Comparison of ENCODE assay signal across 1 cellular context in the genomic region with DNA sequence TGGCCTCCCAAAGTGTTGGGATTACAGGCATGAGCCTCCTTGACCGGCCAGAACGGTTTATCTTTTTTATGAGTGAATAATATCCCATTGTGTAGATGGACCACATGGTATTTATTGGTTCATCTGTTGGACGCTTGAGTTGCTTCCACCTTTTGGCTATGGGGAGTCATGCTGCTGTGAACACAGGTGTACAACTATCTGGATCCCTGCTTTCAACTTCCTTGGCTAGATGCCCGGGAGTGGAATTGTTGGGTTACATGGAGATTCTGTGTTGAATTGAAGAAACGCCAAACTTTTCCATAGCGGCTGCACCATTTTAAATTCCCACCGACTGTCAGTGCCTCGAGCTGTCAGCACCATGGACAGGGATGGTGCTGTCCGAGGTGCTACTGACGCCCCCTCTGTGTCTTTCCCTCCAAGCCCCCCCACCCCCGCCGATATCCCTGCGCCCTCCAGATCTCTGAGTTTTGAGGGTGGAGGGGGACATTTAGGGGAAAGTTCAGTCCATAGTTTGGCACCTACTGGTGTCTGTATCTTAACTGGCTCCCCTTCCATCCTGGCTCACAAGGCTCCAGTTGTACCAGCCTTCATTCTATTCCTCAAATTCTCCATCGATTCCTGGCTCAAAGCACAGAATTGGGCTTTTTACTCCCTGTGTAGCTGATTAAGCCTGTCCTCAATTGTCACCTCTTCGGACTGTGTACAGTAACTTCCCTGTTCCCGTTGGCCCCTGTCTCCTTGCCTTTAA.
TF ChIP-seq lines count a peak whose summit lies in the region.

No MANE protein-coding gene starts in this region.

TF ChIP-seq in HepG2, 621 proteins besides CTCF, POLR2A, EP300 and RAD21 (continued from another document and continues in another):
- TF ChIP-seq, protein P1, sequence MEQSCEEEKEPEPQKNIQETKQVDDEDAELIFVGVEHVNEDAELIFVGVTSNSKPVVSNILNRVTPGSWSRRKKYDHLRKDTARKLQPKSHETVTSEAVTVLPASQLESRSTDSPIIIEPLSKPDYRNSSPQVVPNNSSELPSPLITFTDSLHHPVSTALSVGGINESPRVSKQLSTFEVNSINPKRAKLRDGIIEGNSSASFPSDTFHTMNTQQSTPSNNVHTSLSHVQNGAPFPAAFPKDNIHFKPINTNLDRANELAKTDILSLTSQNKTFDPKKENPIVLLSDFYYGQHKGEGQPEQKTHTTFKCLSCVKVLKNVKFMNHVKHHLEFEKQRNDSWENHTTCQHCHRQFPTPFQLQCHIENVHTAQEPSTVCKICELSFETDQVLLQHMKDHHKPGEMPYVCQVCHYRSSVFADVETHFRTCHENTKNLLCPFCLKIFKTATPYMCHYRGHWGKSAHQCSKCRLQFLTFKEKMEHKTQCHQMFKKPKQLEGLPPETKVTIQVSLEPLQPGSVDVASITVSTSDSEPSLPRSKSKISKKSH (CRISPR knock-in tag; IDR thresholded peaks at IDR 0.05; ENCODE audit: borderline replicate concordance) = peak; percentile 86; the same call in 1 of the 2 replicates
- 0 out of 2 replicates have a peak, but pooled peaks have one; percentile 43 for TF ChIP-seq ZSCAN29 (CRISPR knock-in tag; conservative IDR thresholded peaks at IDR 0.05)
- no peak for TF ChIP-seq SYNCRIP (IDR thresholded peaks at IDR 0.05; ENCODE audit: insufficient read depth, low read depth, low read length)
- TF ChIP-seq ZNF367 (CRISPR knock-in tag; IDR thresholded peaks at IDR 0.05; ENCODE audit: borderline replicate concordance) = peak; percentile 98; the same call in 1 of the 2 replicates
- peak; percentile 97 for TF ChIP-seq ZNF205 (CRISPR knock-in tag; IDR thresholded peaks at IDR 0.05)
- TF ChIP-seq HIVEP1 (CRISPR knock-in tag; IDR thresholded peaks at IDR 0.05) = 0 out of 2 replicates have a peak, but pooled peaks have one; percentile 38
- peak; percentile 87; the same call in 1 of the 2 replicates for TF ChIP-seq ZNF253 (CRISPR knock-in tag; IDR thresholded peaks at IDR 0.05; ENCODE audit: borderline replicate concordance)
- TF ChIP-seq SOX5 (CRISPR knock-in tag; IDR thresholded peaks at IDR 0.05; ENCODE audit: borderline replicate concordance) = peak; percentile 63
- TF ChIP-seq ZXDC (CRISPR knock-in tag; IDR thresholded peaks at IDR 0.05) = peak; percentile 98
- no peak for TF ChIP-seq ZNF672 (CRISPR knock-in tag; IDR thresholded peaks at IDR 0.05)
- TF ChIP-seq ZNF30 (CRISPR knock-in tag; IDR thresholded peaks at IDR 0.05) = peak; percentile 96
- no peak for TF ChIP-seq ZFX (CRISPR knock-in tag; IDR thresholded peaks at IDR 0.05; ENCODE audit: low read depth)
- TF ChIP-seq DNMT1 (CRISPR knock-in tag; IDR thresholded peaks at IDR 0.05) = no peak
- TF ChIP-seq ZNF619 (CRISPR knock-in tag; IDR thresholded peaks at IDR 0.05) = no peak
- peak; percentile 92 for TF ChIP-seq BORCS8-MEF2B (CRISPR knock-in tag; IDR thresholded peaks at IDR 0.05)
- peak; percentile 96 for TF ChIP-seq ZNF142 (CRISPR knock-in tag; IDR thresholded peaks at IDR 0.05)
- TF ChIP-seq TOPORS (CRISPR knock-in tag; IDR thresholded peaks at IDR 0.05) = peak; percentile 81
- TF ChIP-seq SRSF1 (optimal IDR thresholded peaks at IDR 0.05; ENCODE audit: low read depth, low read length) = no peak
- TF ChIP-seq KLF15 (CRISPR knock-in tag; IDR thresholded peaks at IDR 0.05; ENCODE audit: borderline replicate concordance) = peak; percentile 96
- TF ChIP-seq KMT2B (CRISPR knock-in tag; IDR thresholded peaks at IDR 0.05) = peak; percentile 89
- TF ChIP-seq, protein P2, sequence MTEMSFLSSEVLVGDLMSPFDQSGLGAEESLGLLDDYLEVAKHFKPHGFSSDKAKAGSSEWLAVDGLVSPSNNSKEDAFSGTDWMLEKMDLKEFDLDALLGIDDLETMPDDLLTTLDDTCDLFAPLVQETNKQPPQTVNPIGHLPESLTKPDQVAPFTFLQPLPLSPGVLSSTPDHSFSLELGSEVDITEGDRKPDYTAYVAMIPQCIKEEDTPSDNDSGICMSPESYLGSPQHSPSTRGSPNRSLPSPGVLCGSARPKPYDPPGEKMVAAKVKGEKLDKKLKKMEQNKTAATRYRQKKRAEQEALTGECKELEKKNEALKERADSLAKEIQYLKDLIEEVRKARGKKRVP (CRISPR knock-in tag; IDR thresholded peaks at IDR 0.05) = peak in 1 of 2 experiments; percentile 46; a peak in 1 of 4 replicates
- no peak for TF ChIP-seq POLR2AphosphoS5 (IDR thresholded peaks at IDR 0.05; ENCODE audit: low read depth, low read length)
- 0 out of 2 replicates have a peak, but pooled peaks have one; percentile 48 for TF ChIP-seq CC2D1A (CRISPR knock-in tag; IDR thresholded peaks at IDR 0.05)
- peak; percentile 99 for TF ChIP-seq ERF (CRISPR knock-in tag; IDR thresholded peaks at IDR 0.05)
- no peak for TF ChIP-seq HNF1A (IDR thresholded peaks at IDR 0.05; ENCODE audit: low read depth)
- TF ChIP-seq HNF1A (CRISPR knock-in tag; IDR thresholded peaks at IDR 0.05; ENCODE audit: borderline replicate concordance) = peak; percentile 38; the same call in 1 of the 2 replicates
- peak; percentile 100 for TF ChIP-seq SMAD3 (CRISPR knock-in tag; IDR thresholded peaks at IDR 0.05)
- TF ChIP-seq HDAC6 (IDR thresholded peaks at IDR 0.05; ENCODE audit: low read depth, low read length) = no peak
- no peak for TF ChIP-seq MBNL3 (CRISPR knock-in tag; conservative IDR thresholded peaks at IDR 0.05)
- TF ChIP-seq ATF1 (CRISPR knock-in tag; IDR thresholded peaks at IDR 0.05) = no peak
- peak; percentile 96; the same call in 1 of the 2 replicates for TF ChIP-seq ELK4 (CRISPR knock-in tag; IDR thresholded peaks at IDR 0.05; ENCODE audit: borderline replicate concordance)
- no peak for TF ChIP-seq SRF (IDR thresholded peaks at IDR 0.05; ENCODE audit: low read depth, low read length)
- TF ChIP-seq, protein P3, sequence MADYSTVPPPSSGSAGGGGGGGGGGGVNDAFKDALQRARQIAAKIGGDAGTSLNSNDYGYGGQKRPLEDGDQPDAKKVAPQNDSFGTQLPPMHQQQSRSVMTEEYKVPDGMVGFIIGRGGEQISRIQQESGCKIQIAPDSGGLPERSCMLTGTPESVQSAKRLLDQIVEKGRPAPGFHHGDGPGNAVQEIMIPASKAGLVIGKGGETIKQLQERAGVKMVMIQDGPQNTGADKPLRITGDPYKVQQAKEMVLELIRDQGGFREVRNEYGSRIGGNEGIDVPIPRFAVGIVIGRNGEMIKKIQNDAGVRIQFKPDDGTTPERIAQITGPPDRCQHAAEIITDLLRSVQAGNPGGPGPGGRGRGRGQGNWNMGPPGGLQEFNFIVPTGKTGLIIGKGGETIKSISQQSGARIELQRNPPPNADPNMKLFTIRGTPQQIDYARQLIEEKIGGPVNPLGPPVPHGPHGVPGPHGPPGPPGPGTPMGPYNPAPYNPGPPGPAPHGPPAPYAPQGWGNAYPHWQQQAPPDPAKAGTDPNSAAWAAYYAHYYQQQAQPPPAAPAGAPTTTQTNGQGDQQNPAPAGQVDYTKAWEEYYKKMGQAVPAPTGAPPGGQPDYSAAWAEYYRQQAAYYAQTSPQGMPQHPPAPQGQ (CRISPR knock-in tag; IDR thresholded peaks at IDR 0.05; ENCODE audit: borderline replicate concordance) = no peak
- TF ChIP-seq, protein P4, sequence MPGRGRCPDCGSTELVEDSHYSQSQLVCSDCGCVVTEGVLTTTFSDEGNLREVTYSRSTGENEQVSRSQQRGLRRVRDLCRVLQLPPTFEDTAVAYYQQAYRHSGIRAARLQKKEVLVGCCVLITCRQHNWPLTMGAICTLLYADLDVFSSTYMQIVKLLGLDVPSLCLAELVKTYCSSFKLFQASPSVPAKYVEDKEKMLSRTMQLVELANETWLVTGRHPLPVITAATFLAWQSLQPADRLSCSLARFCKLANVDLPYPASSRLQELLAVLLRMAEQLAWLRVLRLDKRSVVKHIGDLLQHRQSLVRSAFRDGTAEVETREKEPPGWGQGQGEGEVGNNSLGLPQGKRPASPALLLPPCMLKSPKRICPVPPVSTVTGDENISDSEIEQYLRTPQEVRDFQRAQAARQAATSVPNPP (CRISPR knock-in tag; IDR thresholded peaks at IDR 0.05) = no peak
- TF ChIP-seq TCF7L2 (IDR thresholded peaks at IDR 0.05; ENCODE audit: low read depth, low read length) = no peak
